Comparison of ENCODE assay signal across 8 cellular contexts in the genomic region with DNA sequence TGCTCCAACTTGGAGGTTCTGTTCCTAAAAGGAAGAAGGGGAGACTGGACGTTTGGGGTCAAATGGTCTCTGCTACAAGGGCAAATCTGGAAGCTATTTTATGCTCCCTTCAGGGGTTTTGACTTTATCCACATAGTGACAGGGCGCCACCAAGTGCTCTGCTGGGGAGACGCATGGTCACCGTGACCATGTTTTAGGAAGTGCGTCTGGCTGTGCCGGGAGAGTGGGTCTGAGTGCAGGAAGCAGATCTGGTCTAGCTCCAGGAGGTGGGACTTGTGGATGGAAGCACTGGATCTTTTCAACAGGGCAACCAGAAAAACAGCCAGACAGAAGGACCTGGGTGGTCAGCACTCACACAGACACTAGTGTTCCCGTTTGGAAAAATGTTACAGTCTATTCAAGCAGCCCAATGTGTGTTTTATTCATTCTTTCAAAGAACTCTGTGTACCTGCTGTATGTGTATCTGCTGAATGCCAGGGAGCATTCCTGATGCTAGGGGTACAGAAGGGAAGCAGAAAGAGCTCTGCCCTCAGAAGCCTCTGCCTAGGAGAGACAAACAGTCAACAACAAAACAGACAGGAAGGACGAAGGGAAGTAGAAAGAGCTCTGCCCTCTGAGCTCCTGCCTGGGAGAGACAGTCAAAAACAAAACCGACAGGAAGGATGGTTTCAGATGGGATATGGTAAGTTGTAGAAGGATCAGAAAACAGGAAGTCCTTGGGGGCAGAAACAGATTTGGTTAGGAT. TPM values are rescaled to one million over a fixed set of nuclear protein-coding genes. Genes with fewer than 3 reads are reported as not detected.
DNase-seq lines count a peak whose midpoint lies in the region; ATAC-seq, FAIRE-seq and TF ChIP-seq lines count a peak whose summit lies in the region.

No MANE protein-coding gene starts in this region.

- no peaks in the 10 kb centered on the region for H4K20me1 ChIP-seq in endothelial cell of umbilical vein (replicated peaks; ENCODE audit: control insufficient read depth, extremely low read depth, insufficient read depth, low read length)

- peak; percentile 82 for FAIRE-seq in GM18507 (lab: Jason Lieb, UNC)
- peak; percentile 92 for FAIRE-seq in endothelial cell of umbilical vein (lab: Jason Lieb, UNC)

- no peak overlapping the region for H3K4me3 Mint-ChIP-seq in activated CD8-positive, alpha-beta T cell treated with anti-CD3 and anti-CD28 coated beads, Interleukin-2, amount 10 ng/mL, durations not matched to agents 7 days and 5 days
- H3K4me3 Mint-ChIP-seq in stimulated activated naive B cell treated with anti-CD40 and anti-IgM and Interleukin-4, amounts not matched to agents 10 μg/mL and 1 μg/mL and 100 μg/mL, for 72 hours: peak overlapping the region; percentile 73 to 74

- no peak for TF ChIP-seq POLR2A in endothelial cell of umbilical vein (IDR thresholded peaks at IDR 0.05; ENCODE audit: low read depth, low read length)

- peak overlapping the region; percentile 71 for H2AFZ ChIP-seq in endothelial cell of umbilical vein (ENCODE audit: low read depth, low read length)

- H3K27ac ChIP-seq in endothelial cell of umbilical vein (ENCODE audit: insufficient read depth, low read depth, low read length): no peak overlapping the region

- in situ Hi-C loops in ACHN (cut with HindIII; ENCODE audit: low pct_ligation_motif_present, low pct_unique_long_range_greater_than_20kb, low sequenced_read_pairs): no loop called here

- no peaks in the 10 kb centered on the region for H3K9me3 ChIP-seq in endothelial cell of umbilical vein (replicated peaks; ENCODE audit: control insufficient read depth, insufficient read depth, low read length)

- no peak overlapping the region for H3K4me3 ChIP-seq in endothelial cell of umbilical vein (replicated peaks in 1 of 3; ENCODE audit: insufficient read depth in 1 of 3, low read depth in 1 of 3, low read length in 3 of 3)

- TF ChIP-seq CTCF in endothelial cell of umbilical vein (IDR thresholded peaks at IDR 0.05; ENCODE audit: extremely low read depth in 1 of 2, insufficient read depth in 1 of 2, low read depth in 1 of 2, low read length in 2 of 2): peak; percentile 78 to 80

- no peaks in the 10 kb centered on the region for H3K79me2 ChIP-seq in endothelial cell of umbilical vein (ENCODE audit: control insufficient read depth, insufficient read depth, low read length)

- no peaks in the 10 kb centered on the region for H3K9me3 Mint-ChIP-seq in activated CD8-positive, alpha-beta T cell treated with anti-CD3 and anti-CD28 coated beads, Interleukin-2, amount 10 ng/mL, durations not matched to agents 7 days and 5 days (ENCODE audit: insufficient read depth)
- no peaks in the 10 kb centered on the region for H3K9me3 Mint-ChIP-seq in stimulated activated naive B cell treated with anti-CD40 and anti-IgM and Interleukin-4, amounts not matched to agents 10 μg/mL and 1 μg/mL and 100 μg/mL, for 72 hours

- H3K9me1 ChIP-seq in endothelial cell of umbilical vein (replicated peaks; ENCODE audit: control insufficient read depth, extremely low read depth, insufficient read depth, low read length): no peaks in the 10 kb centered on the region

- CTCF ChIA-PET in activated CD8-positive, alpha-beta T cell treated with anti-CD3 and anti-CD28 coated beads, Interleukin-2, amount 10 ng/mL, durations not matched to agents 7 days and 5 days (lab: Charles Lee): interaction anchor here (0.7 to 13.2 kb wide), 31 partner anchors 9 to 340 kb away, joined by 3 to 282 read pairs (median 4); partner anchors contain the start of gene IMPA2
- CTCF ChIA-PET in endothelial cell of umbilical vein (lab: Charles Lee): interaction anchor here (0.5 to 10.9 kb wide), 44 partner anchors 9 to 398 kb away, joined by 3 to 717 read pairs (median 4); partner anchors contain the start of gene IMPA2

- no TSS peak for BruUV-seq in endothelial cell of umbilical vein (replicated peaks; lab: Mats Ljungman, UMichigan)

- H3K27ac Mint-ChIP-seq in activated CD8-positive, alpha-beta T cell treated with anti-CD3 and anti-CD28 coated beads, Interleukin-2, amount 10 ng/mL, durations not matched to agents 7 days and 5 days: peak overlapping the region; percentile 53
- peak overlapping the region; percentile 32 for H3K27ac Mint-ChIP-seq in stimulated activated naive B cell treated with anti-CD40 and anti-IgM and Interleukin-4, amounts not matched to agents 10 μg/mL and 1 μg/mL and 100 μg/mL, for 72 hours

- H3K9ac ChIP-seq in endothelial cell of umbilical vein (replicated peaks; ENCODE audit: extremely low read depth, insufficient read depth, low read length): no peak overlapping the region

- H3K36me3 ChIP-seq in endothelial cell of umbilical vein (ENCODE audit: control insufficient read depth in 2 of 2, extremely low read depth in 1 of 2, insufficient read depth in 2 of 2, low read length in 2 of 2): no peaks in the 10 kb centered on the region

- no peak overlapping the region for H3K4me2 ChIP-seq in endothelial cell of umbilical vein (ENCODE audit: insufficient read depth, low read length)

- H3K36me3 Mint-ChIP-seq in activated CD8-positive, alpha-beta T cell treated with anti-CD3 and anti-CD28 coated beads, Interleukin-2, amount 10 ng/mL, durations not matched to agents 7 days and 5 days (ENCODE audit: low read depth): no peaks in the 10 kb centered on the region
- no peaks in the 10 kb centered on the region for H3K36me3 Mint-ChIP-seq in stimulated activated naive B cell treated with anti-CD40 and anti-IgM and Interleukin-4, amounts not matched to agents 10 μg/mL and 1 μg/mL and 100 μg/mL, for 72 hours

- no peaks in the 10 kb centered on the region for H3K27me3 Mint-ChIP-seq in activated CD8-positive, alpha-beta T cell treated with anti-CD3 and anti-CD28 coated beads, Interleukin-2, amount 10 ng/mL, durations not matched to agents 7 days and 5 days (ENCODE audit: low read depth)
- no peaks in the 10 kb centered on the region for H3K27me3 Mint-ChIP-seq in stimulated activated naive B cell treated with anti-CD40 and anti-IgM and Interleukin-4, amounts not matched to agents 10 μg/mL and 1 μg/mL and 100 μg/mL, for 72 hours

- intact Hi-C loops in endothelial cell of umbilical vein (cut with micrococcal nuclease): loop anchor here (1.0 to 5.0 kb wide), 6 partner anchors 43 to 340 kb away; partner anchors contain the start of gene CHMP1B

- POLR2A ChIA-PET in activated CD8-positive, alpha-beta T cell treated with anti-CD3 and anti-CD28 coated beads, Interleukin-2, amount 10 ng/mL, durations not matched to agents 7 days and 5 days (lab: Charles Lee): interaction anchor here (0.6 to 1.0 kb wide), 3 partner anchors 14 to 103 kb away, joined by 3 read pairs; no protein-coding TSS in a partner anchor
- POLR2A ChIA-PET in endothelial cell of umbilical vein (lab: Charles Lee): no interaction called here

- dilution Hi-C loops in endothelial cell of umbilical vein (cut with MboI; ENCODE audit: extremely low pct_ligation_motif_present, low sequenced_read_pairs): no loop called here

- ATAC-seq in HG03135 (IDR thresholded peaks at IDR 0.05; ENCODE audit: unreplicated experiment): peak; percentile 83
- peak; percentile 83 for ATAC-seq in activated CD8-positive, alpha-beta T cell treated with anti-CD3 and anti-CD28 coated beads, Interleukin-2, amount 10 ng/mL, durations not matched to agents 7 days and 5 days
- peak; percentile 94 to 96 for ATAC-seq in stimulated activated naive B cell treated with anti-CD40 and anti-IgM and Interleukin-4, amounts not matched to agents 10 μg/mL and 1 μg/mL and 100 μg/mL, for 72 hours (replicated peaks)

- H3K4me1 ChIP-seq in endothelial cell of umbilical vein (ENCODE audit: control insufficient read depth, extremely low read depth, insufficient read depth, low read length): peaks cover 6% of the 10 kb centered on the region

- peak; percentile 69 for DNase-seq in ACHN
- DNase-seq in GM18507 (ENCODE audit: extremely low spot score, insufficient read length, low read depth): peak; percentile 64
- DNase-seq in NCI-H82 (lab: John Stamatoyannopoulos, UW): peak; percentile 80
- peak; percentile 68 for DNase-seq in activated CD8-positive, alpha-beta T cell treated with anti-CD3 and anti-CD28 coated beads, Interleukin-2, amount 10 ng/mL, durations not matched to agents 7 days and 5 days
- peak; percentile 82 for DNase-seq in endothelial cell of umbilical vein (ENCODE audit: low read depth, low spot score)
- peak; percentile 56 for DNase-seq in middle frontal gyrus (ENCODE audit: extremely low spot score, low spot score)
- peak; percentile 32 for DNase-seq in stimulated activated naive B cell treated with anti-CD40 and anti-IgM and Interleukin-4, amounts not matched to agents 10 μg/mL and 1 μg/mL and 100 μg/mL, for 72 hours

- no peaks in the 10 kb centered on the region for H3K27me3 ChIP-seq in endothelial cell of umbilical vein (ENCODE audit: control insufficient read depth in 2 of 2, insufficient read depth in 2 of 2, low read length in 2 of 2)

- peaks cover 19% of the 10 kb centered on the region for H3K4me1 Mint-ChIP-seq in activated CD8-positive, alpha-beta T cell treated with anti-CD3 and anti-CD28 coated beads, Interleukin-2, amount 10 ng/mL, durations not matched to agents 7 days and 5 days (ENCODE audit: low read depth)
- H3K4me1 Mint-ChIP-seq in stimulated activated naive B cell treated with anti-CD40 and anti-IgM and Interleukin-4, amounts not matched to agents 10 μg/mL and 1 μg/mL and 100 μg/mL, for 72 hours: peaks cover 16 to 17% of the 10 kb centered on the region in 2 donors

TF ChIP-seq in endothelial cell of umbilical vein, 7 proteins besides CTCF, POLR2A, EP300 and RAD21 (continues in another document):
- TF ChIP-seq GATA2 (IDR thresholded peaks at IDR 0.05; ENCODE audit: insufficient read depth, insufficient read length, low read depth, low read length) (no peak), MYC (IDR thresholded peaks at IDR 0.05; ENCODE audit: low read depth, low read length) (no peak), POLR2AphosphoS5 (IDR thresholded peaks at IDR 0.05; ENCODE audit: insufficient read depth, low read depth, low read length) (no peak), EZH2 (IDR thresholded peaks at IDR 0.05; ENCODE audit: borderline replicate concordance, low read depth, low read length, severe bottlenecking) (no peak), JUN (IDR thresholded peaks at IDR 0.05; ENCODE audit: borderline replicate concordance, insufficient read depth, insufficient read length, low read depth) (no peak)

RNA-seq across cellular contexts. Expression of gene IMPA2, which starts 14.3 kb away (rescaled TPM):
- total RNA-seq in activated CD8-positive, alpha-beta T cell treated with anti-CD3 and anti-CD28 coated beads, Interleukin-2, amount 10 ng/mL, durations not matched to agents 7 days and 5 days: 10 to 100 TPM; 21.1 to 22.3 TPM
- 7.3 and 8.0 TPM in 2 replicates for total RNA-seq in endothelial cell of umbilical vein
- polyA plus RNA-seq in endothelial cell of umbilical vein: 5.9 and 6.1 TPM in 2 replicates
- polyA plus RNA-seq in endothelial cell of umbilical vein (2011; cell fraction: cytosol; rRNA removed): 4.4 and 5.6 TPM in 2 replicates
- polyA plus RNA-seq in endothelial cell of umbilical vein (2011; cell fraction: nucleus; rRNA removed): 5.6 and 7.8 TPM in 2 replicates
- polyA plus RNA-seq in endothelial cell of umbilical vein (2012): 6.7 and 8.1 TPM in 2 replicates
- polyA minus RNA-seq in endothelial cell of umbilical vein: 2.2 and 4.9 TPM in 2 replicates
- polyA minus RNA-seq in endothelial cell of umbilical vein (2011; cell fraction: cytosol; rRNA and poly(A)+ RNA removed): 111 TPM
- 2.1 and 3.1 TPM in 2 replicates for polyA minus RNA-seq in endothelial cell of umbilical vein (2011; cell fraction: nucleus; rRNA and poly(A)+ RNA removed)

Comparison
In these comparisons a context has a peak if more than half of its experiments do, and no peak if none do; other contexts are left out.
1. DNase-seq: peak in every context shown above with its lines; median percentile 82 in endothelial cell of umbilical vein; 80 in NCI-H82; 69 in ACHN; 68 in activated CD8-positive, alpha-beta T cell treated with anti-CD3 and anti-CD28 coated beads, Interleukin-2, amount 10 ng/mL, durations not matched to agents 7 days and 5 days; 64 in GM18507; 56 in middle frontal gyrus; 32 in stimulated activated naive B cell treated with anti-CD40 and anti-IgM and Interleukin-4, amounts not matched to agents 10 μg/mL and 1 μg/mL and 100 μg/mL, for 72 hours.